ENCODE assay signal across 8 cellular contexts in genomic region chr5:132887326-132887725, GRCh38. TPM values are rescaled to one million over a fixed set of nuclear protein-coding genes. Genes with fewer than 3 reads are reported as not detected.
"Had no signal": no experiment of that assay in that cellular context is flagged by ENCODE, and none has a peak within 500 bp of the region (broad histone marks: within the 10 kb centered on the region; RNA-seq: fewer than 3 reads in every experiment).

No MANE protein-coding gene starts in this region.

- H3K4me3 Mint-ChIP-seq: naive B cell; stimulated activated effector memory CD8-positive, alpha-beta T cell treated with anti-CD3 and anti-CD28 coated beads, Interleukin-12 subunit alpha, Interleukin-12 subunit beta, amount 100 ng/mL, for 72 hours had no signal

- H3K4me1 ChIP-seq: vagina had no signal

- H3K27me3 ChIP-seq: tibial nerve, vagina had no signal

- H3K27ac Mint-ChIP-seq: stimulated activated effector memory CD8-positive, alpha-beta T cell treated with anti-CD3 and anti-CD28 coated beads, Interleukin-12 subunit alpha, Interleukin-12 subunit beta, amount 100 ng/mL, for 72 hours had no signal

- H3K27me3 Mint-ChIP-seq: naive B cell had no signal

- H3K9me3 Mint-ChIP-seq: naive B cell; stimulated activated effector memory CD8-positive, alpha-beta T cell treated with anti-CD3 and anti-CD28 coated beads, Interleukin-12 subunit alpha, Interleukin-12 subunit beta, amount 100 ng/mL, for 72 hours had no signal

- ATAC-seq: activated CD4-positive, CD25-positive, alpha-beta regulatory T cell treated with anti-CD3 and anti-CD28 coated beads, Interleukin-2, amount 50 U/mL, for 24 hours; stimulated activated effector memory CD8-positive, alpha-beta T cell treated with anti-CD3 and anti-CD28 coated beads, Interleukin-12 subunit alpha, Interleukin-12 subunit beta, amount 100 ng/mL, for 72 hours had no signal

- H3K4me1 Mint-ChIP-seq: stimulated activated effector memory CD8-positive, alpha-beta T cell treated with anti-CD3 and anti-CD28 coated beads, Interleukin-12 subunit alpha, Interleukin-12 subunit beta, amount 100 ng/mL, for 72 hours had no signal

- H3K4me3 ChIP-seq: tibial nerve, vagina had no signal

- H3K9me3 ChIP-seq: tibial nerve, vagina had no signal

- DNase-seq: activated gamma-delta T cell treated with Interleukin-2 at 50 U/mL for 16 hours; activated T-cell treated with anti-CD3 and anti-CD28 coated beads, Interleukin-2, amount 50 U/mL, for 48 hours; naive B cell; posterior cingulate gyrus had no signal

- H3K27ac ChIP-seq: tibial nerve, vagina had no signal

RNA-seq across cellular contexts. Expression of gene GDF9, which starts 21.1 kb away (rescaled TPM):
- total RNA-seq: vagina had no signal
